ENCODE assay signal across 26 cellular contexts in genomic region chr6:23272536-23272935, GRCh38.
"Had no signal": no experiment of that assay in that cellular context is flagged by ENCODE, and none has a peak within 500 bp of the region (broad histone marks: within the 10 kb centered on the region; RNA-seq: fewer than 3 reads in every experiment).

No MANE protein-coding gene starts in this region.

- DNase-seq: activated B cell treated with CpG ODN at 0.5 μM for 24 hours; activated CD4-positive, alpha-beta T cell treated with anti-CD3 and anti-CD28 coated beads for 1 hour; activated CD4-positive, alpha-beta T cell treated with anti-CD3 and anti-CD28 coated beads, Interleukin-2, amount 10 ng/mL, durations not matched to agents 24 days and 14 days; activated CD4-positive, alpha-beta T cell treated with anti-CD3 and anti-CD28 coated beads, Interleukin-2, amount 50 U/mL, for 48 hours; activated CD8-positive, alpha-beta memory T cell treated with anti-CD3 and anti-CD28 coated beads, Interleukin-2, amount 10 ng/mL, durations not matched to agents 7 days and 5 days; activated effector memory CD4-positive, alpha-beta T cell treated with anti-CD3 and anti-CD28 coated beads, Interleukin-2, amount 50 U/mL, for 16 hours; activated naive CD4-positive, alpha-beta T cell treated with anti-CD3 and anti-CD28 coated beads for 36 hours; activated T-cell treated with anti-CD3 and anti-CD28 coated beads, Interleukin-2, amount 50 U/mL, for 24 hours; amygdala; cerebellar nuclear complex; MG63; MV-4-11; NCI-H1105; NCI-H1436 treated with DMSO at 0.1 percent for 48 hours; NCI-H187; NCI-H2081; NCI-H510A treated with DMSO at 0.1 percent for 48 hours; NCI-H69; NK-92 treated with Interleukin-12 subunit alpha and Interleukin-12 subunit beta, amount 100 ng/mL, for 24 hours; RPMI8226; SK-N-SH; T-helper 1 cell had no signal

- FAIRE-seq: astrocyte had no signal

- H3K9ac ChIP-seq: SK-N-SH had no signal

- H3K36me3 Mint-ChIP-seq: activated CD8-positive, alpha-beta memory T cell treated with anti-CD3 and anti-CD28 coated beads, Interleukin-2, amount 10 ng/mL, durations not matched to agents 7 days and 5 days; activated naive CD8-positive, alpha-beta T cell; brain had no signal

- H3K4me3 ChIP-seq: MG63 had no signal

- H3K4me1 Mint-ChIP-seq: activated B cell treated with CpG ODN at 0.5 μM for 24 hours; activated CD4-positive, alpha-beta T cell treated with anti-CD3 and anti-CD28 coated beads, Interleukin-2, amount 10 ng/mL, durations not matched to agents 24 days and 14 days; activated CD8-positive, alpha-beta memory T cell treated with anti-CD3 and anti-CD28 coated beads, Interleukin-2, amount 10 ng/mL, durations not matched to agents 7 days and 5 days had no signal

- H3K9me3 Mint-ChIP-seq: activated B cell treated with CpG ODN at 0.5 μM for 24 hours; activated CD4-positive, alpha-beta T cell treated with anti-CD3 and anti-CD28 coated beads, Interleukin-2, amount 10 ng/mL, durations not matched to agents 24 days and 14 days; activated naive CD4-positive, alpha-beta T cell treated with anti-CD3 and anti-CD28 coated beads for 36 hours; activated T-cell treated with anti-CD3 and anti-CD28 coated beads, Interleukin-2, amount 50 U/mL, for 24 hours; brain had no signal

- H3K36me3 ChIP-seq: MG63 had no signal

- H3K9me2 ChIP-seq: SK-N-SH had no signal

- H3K9me3 ChIP-seq: MG63, SK-N-SH had no signal

- H3K4me3 Mint-ChIP-seq: activated B cell treated with CpG ODN at 0.5 μM for 24 hours; activated CD4-positive, alpha-beta T cell treated with anti-CD3 and anti-CD28 coated beads, Interleukin-2, amount 10 ng/mL, durations not matched to agents 24 days and 14 days; activated CD8-positive, alpha-beta memory T cell treated with anti-CD3 and anti-CD28 coated beads, Interleukin-2, amount 10 ng/mL, durations not matched to agents 7 days and 5 days; activated naive CD4-positive, alpha-beta T cell treated with anti-CD3 and anti-CD28 coated beads for 36 hours; activated naive CD8-positive, alpha-beta T cell; activated T-cell treated with anti-CD3 and anti-CD28 coated beads, Interleukin-2, amount 50 U/mL, for 24 hours; brain had no signal

- H3K27me3 Mint-ChIP-seq: activated B cell treated with CpG ODN at 0.5 μM for 24 hours; activated CD4-positive, alpha-beta T cell treated with anti-CD3 and anti-CD28 coated beads, Interleukin-2, amount 10 ng/mL, durations not matched to agents 24 days and 14 days; activated CD8-positive, alpha-beta memory T cell treated with anti-CD3 and anti-CD28 coated beads, Interleukin-2, amount 10 ng/mL, durations not matched to agents 7 days and 5 days; activated naive CD8-positive, alpha-beta T cell; activated T-cell treated with anti-CD3 and anti-CD28 coated beads, Interleukin-2, amount 50 U/mL, for 24 hours; brain had no signal

- H3K27ac Mint-ChIP-seq: activated B cell treated with CpG ODN at 0.5 μM for 24 hours; activated CD4-positive, alpha-beta T cell treated with anti-CD3 and anti-CD28 coated beads, Interleukin-2, amount 10 ng/mL, durations not matched to agents 24 days and 14 days; activated CD8-positive, alpha-beta memory T cell treated with anti-CD3 and anti-CD28 coated beads, Interleukin-2, amount 10 ng/mL, durations not matched to agents 7 days and 5 days; activated naive CD4-positive, alpha-beta T cell treated with anti-CD3 and anti-CD28 coated beads for 36 hours; activated naive CD8-positive, alpha-beta T cell; activated T-cell treated with anti-CD3 and anti-CD28 coated beads, Interleukin-2, amount 50 U/mL, for 24 hours had no signal

- H3K4me2 ChIP-seq: SK-N-SH had no signal

- ATAC-seq: activated CD8-positive, alpha-beta memory T cell treated with anti-CD3 and anti-CD28 coated beads, Interleukin-2, amount 10 ng/mL, durations not matched to agents 7 days and 5 days; Right ventricle myocardium inferior had no signal

- H3K27me3 ChIP-seq: MG63 had no signal
